Comparison of ENCODE assay signal across 1 cellular context in the genomic region with DNA sequence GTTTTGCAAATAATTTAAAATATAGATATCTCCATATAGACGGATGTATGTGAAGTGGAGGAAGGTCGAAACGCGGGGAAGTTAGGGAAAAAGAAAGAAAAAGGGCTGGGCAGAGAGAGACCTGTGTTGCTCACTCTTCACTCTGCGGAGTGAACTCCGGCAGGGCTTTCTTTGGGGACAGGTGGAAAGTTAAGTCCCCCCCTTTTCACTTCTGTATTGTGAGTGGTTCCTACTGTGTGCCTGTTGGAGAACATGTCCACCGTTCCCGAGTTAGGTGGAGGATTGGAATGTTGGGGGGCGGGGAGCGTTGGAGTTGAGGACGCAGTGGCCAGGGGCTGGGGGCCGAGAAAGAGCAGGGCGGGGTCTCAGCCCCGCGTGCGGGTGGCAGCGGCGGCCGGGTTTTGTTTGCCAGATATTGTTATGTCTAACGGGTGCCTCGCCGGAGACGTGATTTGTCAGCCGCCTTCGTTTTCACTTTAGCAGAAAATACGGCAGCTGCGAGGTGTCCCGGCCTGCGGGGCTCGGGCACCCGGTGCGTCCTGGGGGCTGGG.
TF ChIP-seq lines count a peak whose summit lies in the region.

No MANE protein-coding gene starts in this region.

TF ChIP-seq in HEK293, 187 proteins besides CTCF, POLR2A, EP300 and RAD21 (continued from another document and continues in another):
- no peak for TF ChIP-seq PRDM6 (tag by site-specific recombination; IDR thresholded peaks at IDR 0.05)
- TF ChIP-seq, protein P1, sequence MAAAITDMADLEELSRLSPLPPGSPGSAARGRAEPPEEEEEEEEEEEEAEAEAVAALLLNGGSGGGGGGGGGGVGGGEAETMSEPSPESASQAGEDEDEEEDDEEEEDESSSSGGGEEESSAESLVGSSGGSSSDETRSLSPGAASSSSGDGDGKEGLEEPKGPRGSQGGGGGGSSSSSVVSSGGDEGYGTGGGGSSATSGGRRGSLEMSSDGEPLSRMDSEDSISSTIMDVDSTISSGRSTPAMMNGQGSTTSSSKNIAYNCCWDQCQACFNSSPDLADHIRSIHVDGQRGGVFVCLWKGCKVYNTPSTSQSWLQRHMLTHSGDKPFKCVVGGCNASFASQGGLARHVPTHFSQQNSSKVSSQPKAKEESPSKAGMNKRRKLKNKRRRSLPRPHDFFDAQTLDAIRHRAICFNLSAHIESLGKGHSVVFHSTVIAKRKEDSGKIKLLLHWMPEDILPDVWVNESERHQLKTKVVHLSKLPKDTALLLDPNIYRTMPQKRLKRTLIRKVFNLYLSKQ (tag by site-specific recombination; IDR thresholded peaks at IDR 0.05; ENCODE audit: borderline replicate concordance), result no peak
- TF ChIP-seq ZNF654 (tag by site-specific recombination; IDR thresholded peaks at IDR 0.05; ENCODE audit: low read depth), result no peak
- no peak for TF ChIP-seq ZNF341 (tag by site-specific recombination; IDR thresholded peaks at IDR 0.05; ENCODE audit: low read depth)
- TF ChIP-seq ZBTB49 (tag by site-specific recombination; IDR thresholded peaks at IDR 0.05; ENCODE audit: low read depth), result no peak
- no peak for TF ChIP-seq ZNF175 (tag by site-specific recombination; IDR thresholded peaks at IDR 0.05)
- TF ChIP-seq ZNF626 (tag by site-specific recombination; IDR thresholded peaks at IDR 0.05), result no peak
- no peak; the same call in 1 of the 2 replicates for TF ChIP-seq MZF1 (tag by site-specific recombination; IDR thresholded peaks at IDR 0.05; ENCODE audit: borderline replicate concordance)
- TF ChIP-seq ZFP41 (tag by site-specific recombination; IDR thresholded peaks at IDR 0.05; ENCODE audit: borderline replicate concordance), result no peak
- TF ChIP-seq ZNF660 (tag by site-specific recombination; IDR thresholded peaks at IDR 0.05), result no peak
- no peak for TF ChIP-seq REPIN1 (tag by site-specific recombination; IDR thresholded peaks at IDR 0.05; ENCODE audit: low read depth)
- no peak for TF ChIP-seq ZFP69B (tag by site-specific recombination; IDR thresholded peaks at IDR 0.05)
- TF ChIP-seq ZNF24 (tag by site-specific recombination; IDR thresholded peaks at IDR 0.05), result no peak
- TF ChIP-seq ZNF202 (tag by site-specific recombination; IDR thresholded peaks at IDR 0.05; ENCODE audit: borderline replicate concordance), result no peak
- TF ChIP-seq ZNF677 (tag by site-specific recombination; IDR thresholded peaks at IDR 0.05), result no peak
- no peak for TF ChIP-seq ZNF354C (tag by site-specific recombination; IDR thresholded peaks at IDR 0.05; ENCODE audit: borderline replicate concordance, low read depth)
- TF ChIP-seq, protein P2, sequence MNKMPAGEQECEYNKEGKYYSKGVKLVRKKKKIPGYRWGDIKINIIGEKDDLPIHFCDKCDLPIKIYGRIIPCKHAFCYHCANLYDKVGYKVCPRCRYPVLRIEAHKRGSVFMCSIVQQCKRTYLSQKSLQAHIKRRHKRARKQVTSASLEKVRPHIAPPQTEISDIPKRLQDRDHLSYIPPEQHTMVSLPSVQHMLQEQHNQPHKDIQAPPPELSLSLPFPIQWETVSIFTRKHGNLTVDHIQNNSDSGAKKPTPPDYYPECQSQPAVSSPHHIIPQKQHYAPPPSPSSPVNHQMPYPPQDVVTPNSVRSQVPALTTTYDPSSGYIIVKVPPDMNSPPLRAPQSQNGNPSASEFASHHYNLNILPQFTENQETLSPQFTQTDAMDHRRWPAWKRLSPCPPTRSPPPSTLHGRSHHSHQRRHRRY (tag by site-specific recombination; IDR thresholded peaks at IDR 0.05), result no peak
- no peak for TF ChIP-seq ZNF155 (tag by site-specific recombination; IDR thresholded peaks at IDR 0.05)
- TF ChIP-seq ZNF112 (tag by site-specific recombination; IDR thresholded peaks at IDR 0.05), result no peak
- TF ChIP-seq ZNF561 (tag by site-specific recombination; IDR thresholded peaks at IDR 0.05; ENCODE audit: borderline replicate concordance), result no peak; the same call in 1 of the 2 replicates
- no peak for TF ChIP-seq YY2 (tag by site-specific recombination; IDR thresholded peaks at IDR 0.05)
- TF ChIP-seq BCL11A (tag by site-specific recombination; IDR thresholded peaks at IDR 0.05; ENCODE audit: low read depth), result 0 out of 2 replicates have a peak, but pooled peaks have one; percentile 30
- no peak; the same call in 1 of the 2 replicates for TF ChIP-seq ZSCAN4 (tag by site-specific recombination; IDR thresholded peaks at IDR 0.05)
- TF ChIP-seq ZNF146 (tag by site-specific recombination; IDR thresholded peaks at IDR 0.05), result no peak
- TF ChIP-seq KLF10 (tag by site-specific recombination; IDR thresholded peaks at IDR 0.05), result no peak
- TF ChIP-seq ZNF248 (tag by site-specific recombination; IDR thresholded peaks at IDR 0.05), result no peak
- TF ChIP-seq ZBTB1 (tag by site-specific recombination; IDR thresholded peaks at IDR 0.05), result no peak
- no peak for TF ChIP-seq ZSCAN23 (tag by site-specific recombination; IDR thresholded peaks at IDR 0.05)
- TF ChIP-seq ZNF76 (tag by site-specific recombination; IDR thresholded peaks at IDR 0.05; ENCODE audit: borderline replicate concordance, low read depth), result no peak
- no peak for TF ChIP-seq ZNF133 (tag by site-specific recombination; IDR thresholded peaks at IDR 0.05)
- no peak for TF ChIP-seq ZBTB7A (tag by site-specific recombination; IDR thresholded peaks at IDR 0.05; ENCODE audit: low read depth)
- TF ChIP-seq ZNF558 (tag by site-specific recombination; IDR thresholded peaks at IDR 0.05), result no peak
- TF ChIP-seq TRIM28 (IDR thresholded peaks at IDR 0.05; ENCODE audit: borderline replicate concordance, low read length), result no peak
- TF ChIP-seq, protein P3, sequence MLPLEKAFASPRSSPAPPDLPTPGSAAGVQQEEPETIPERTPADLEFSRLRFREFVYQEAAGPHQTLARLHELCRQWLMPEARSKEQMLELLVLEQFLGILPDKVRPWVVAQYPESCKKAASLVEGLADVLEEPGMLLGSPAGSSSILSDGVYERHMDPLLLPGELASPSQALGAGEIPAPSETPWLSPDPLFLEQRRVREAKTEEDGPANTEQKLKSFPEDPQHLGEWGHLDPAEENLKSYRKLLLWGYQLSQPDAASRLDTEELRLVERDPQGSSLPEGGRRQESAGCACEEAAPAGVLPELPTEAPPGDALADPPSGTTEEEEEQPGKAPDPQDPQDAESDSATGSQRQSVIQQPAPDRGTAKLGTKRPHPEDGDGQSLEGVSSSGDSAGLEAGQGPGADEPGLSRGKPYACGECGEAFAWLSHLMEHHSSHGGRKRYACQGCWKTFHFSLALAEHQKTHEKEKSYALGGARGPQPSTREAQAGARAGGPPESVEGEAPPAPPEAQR (tag by site-specific recombination; IDR thresholded peaks at IDR 0.05), result no peak
- no peak for TF ChIP-seq ZNF623 (tag by site-specific recombination; IDR thresholded peaks at IDR 0.05)
- no peak for TF ChIP-seq SCRT1 (tag by site-specific recombination; IDR thresholded peaks at IDR 0.05; ENCODE audit: borderline replicate concordance)
- TF ChIP-seq ZBTB11 (tag by site-specific recombination; conservative IDR thresholded peaks at IDR 0.05; ENCODE audit: low read depth), result no peak
- TF ChIP-seq OVOL3 (tag by site-specific recombination; IDR thresholded peaks at IDR 0.05), result no peak
- no peak for TF ChIP-seq ZNF585B (tag by site-specific recombination; IDR thresholded peaks at IDR 0.05)
- no peak for TF ChIP-seq ZNF214 (tag by site-specific recombination; IDR thresholded peaks at IDR 0.05; ENCODE audit: borderline replicate concordance)
- no peak; the same call in 1 of the 2 replicates for TF ChIP-seq ZEB2 (tag by site-specific recombination; IDR thresholded peaks at IDR 0.05)
- TF ChIP-seq ZNF311 (tag by site-specific recombination; IDR thresholded peaks at IDR 0.05; ENCODE audit: borderline replicate concordance), result no peak
- peak; percentile 86 for TF ChIP-seq ZFHX2 (tag by site-specific recombination; conservative IDR thresholded peaks at IDR 0.05)
- no peak for TF ChIP-seq ZNF48 (tag by site-specific recombination; IDR thresholded peaks at IDR 0.05)
- no peak for TF ChIP-seq SCRT2 (tag by site-specific recombination; IDR thresholded peaks at IDR 0.05)
- 0 out of 2 replicates have a peak, but pooled peaks have one; percentile 4 for TF ChIP-seq ZNF610 (tag by site-specific recombination; IDR thresholded peaks at IDR 0.05; ENCODE audit: borderline replicate concordance)
- no peak for TF ChIP-seq ZNF658 (tag by site-specific recombination; IDR thresholded peaks at IDR 0.05)
- TF ChIP-seq ZNF324 (tag by site-specific recombination; IDR thresholded peaks at IDR 0.05), result no peak
- no peak for TF ChIP-seq BCL6B (tag by site-specific recombination; IDR thresholded peaks at IDR 0.05)
- no peak for TF ChIP-seq ZNF302 (tag by site-specific recombination; IDR thresholded peaks at IDR 0.05; ENCODE audit: low read depth)
